ENCODE assay signal across 29 cellular contexts in the genomic region with DNA sequence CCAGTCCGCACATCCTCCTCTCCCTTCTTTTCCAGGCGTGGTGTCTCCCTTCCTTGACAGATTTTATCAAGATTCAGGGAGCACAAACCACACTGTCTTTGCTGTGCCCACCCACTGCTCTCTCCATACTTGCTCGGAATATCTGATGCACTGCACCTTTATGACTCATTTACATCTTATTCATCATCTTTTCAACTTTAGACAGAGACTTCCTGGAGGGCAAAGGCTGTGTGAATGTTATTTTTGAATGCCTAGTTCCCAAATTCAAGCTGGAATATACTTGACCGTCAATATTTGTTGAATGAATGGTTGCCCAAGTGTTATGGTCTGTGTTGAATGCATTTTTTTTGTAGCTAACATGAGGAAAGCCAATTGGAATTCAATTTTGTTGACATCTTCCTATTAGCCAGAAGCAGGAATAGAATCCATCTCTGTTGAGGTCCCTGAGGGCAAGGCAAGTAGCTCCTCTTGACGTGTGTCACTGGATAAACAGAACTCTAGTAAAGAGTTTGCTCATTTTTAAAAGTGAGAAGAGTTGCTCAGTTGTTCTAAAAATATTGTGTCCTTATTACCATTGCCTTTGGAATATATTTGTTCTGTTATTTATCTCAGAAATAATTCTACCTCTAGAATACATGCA.
DNase-seq lines count a peak whose midpoint lies in the region; ATAC-seq, FAIRE-seq and TF ChIP-seq lines count a peak whose summit lies in the region.
"Had no signal": no experiment of that assay in that cellular context is flagged by ENCODE, and none has a peak within 500 bp of the region (broad histone marks: within the 10 kb centered on the region; RNA-seq: fewer than 3 reads in every experiment).

No MANE protein-coding gene starts in this region.

- H3K9ac ChIP-seq in keratinocyte (ENCODE audit: control insufficient read depth, extremely low read depth, insufficient read depth, low read length) = no peak overlapping the region
- H3K9ac ChIP-seq: BLaER1 had no signal

- H3K9me1 ChIP-seq in keratinocyte (ENCODE audit: control insufficient read depth, extremely low read depth, insufficient read depth, low read length) = no peaks in the 10 kb centered on the region

- DNase-seq in activated CD8-positive, alpha-beta T cell treated with anti-CD3 and anti-CD28 coated beads for 36 hours = peak; percentile 30
- DNase-seq in activated CD8-positive, alpha-beta T cell treated with anti-CD3 and anti-CD28 coated beads, Interleukin-2, amount 10 ng/mL, durations not matched to agents 7 days and 5 days = no peak
- DNase-seq in ELR (ENCODE audit: low read depth) (peak; percentile 12), keratinocyte (ENCODE audit: low read depth, low spot score) (no peak)
- DNase-seq in stimulated activated naive B cell treated with anti-CD40 and anti-IgM and Interleukin-4, amounts not matched to agents 10 μg/mL and 1 μg/mL and 100 μg/mL, for 72 hours = no peak
- no peak for DNase-seq in activated effector memory CD4-positive, alpha-beta T cell treated with anti-CD3 and anti-CD28 coated beads, Interleukin-2, amount 50 U/mL, for 16 hours
- DNase-seq: activated CD8-positive, alpha-beta memory T cell treated with anti-CD3 and anti-CD28 coated beads, Interleukin-2, amount 50 U/mL, for 4 hours; activated naive CD8-positive, alpha-beta T cell treated with anti-CD3 and anti-CD28 coated beads, Interleukin-2, amount 10 ng/mL, durations not matched to agents 7 days and 5 days; body of pancreas; effector CD8-positive, alpha-beta T cell; Karpas-422; kidney; lower lobe of right lung; NCI-H1048; NCI-H1930; occipital lobe; OCI-M1; retina; SJCRH30; spleen; stimulated activated CD8-positive, alpha-beta memory T cell treated with anti-CD3 and anti-CD28 coated beads, Interleukin-4, amount 100 ng/mL, for 48 hours; T-cell had no signal

- no peak for TF ChIP-seq CTCF in activated CD8-positive, alpha-beta T cell treated with anti-CD3 and anti-CD28 coated beads for 36 hours (IDR thresholded peaks at IDR 0.05)
- no peak for TF ChIP-seq CTCF in keratinocyte (optimal IDR thresholded peaks at IDR 0.05 in 1 of 3, IDR thresholded peaks at IDR 0.05 in 1 of 3, conservative IDR thresholded peaks at IDR 0.05 in 1 of 3; ENCODE audit: extremely low read depth in 1 of 3, insufficient read depth in 2 of 3, low read length in 3 of 3)

- intact Hi-C loops in activated CD8-positive, alpha-beta T cell treated with anti-CD3 and anti-CD28 coated beads for 36 hours (cut with micrococcal nuclease) = no loop called here

- no peaks in the 10 kb centered on the region for H4K20me1 ChIP-seq in keratinocyte (ENCODE audit: control insufficient read depth, extremely low read depth, insufficient read depth, low read length)
- H4K20me1 ChIP-seq: BLaER1 had no signal

- no peak overlapping the region for H2AFZ ChIP-seq in keratinocyte (ENCODE audit: control insufficient read depth, low read length)

- FAIRE-seq in keratinocyte (lab: Jason Lieb, UNC) = peak; percentile 46
- FAIRE-seq: GM19239, kidney, urothelium cell line had no signal

- H3K4me3 ChIP-seq in keratinocyte (ENCODE audit: control insufficient read depth in 2 of 3, extremely low read depth in 1 of 3, insufficient read depth in 2 of 3, low read depth in 1 of 3, low read length in 3 of 3) = no peak overlapping the region
- H3K4me3 ChIP-seq: BLaER1, body of pancreas, esophagus muscularis mucosa, gastroesophageal sphincter, lower lobe of right lung, SJCRH30, spleen had no signal

- H3K4me1 ChIP-seq in keratinocyte (ENCODE audit: control insufficient read depth, extremely low read depth, insufficient read depth, low read length) = peaks cover 7% of the 10 kb centered on the region
- H3K4me1 ChIP-seq: BLaER1, body of pancreas, lower lobe of right lung, SJCRH30, spleen had no signal

- H3K4me3 Mint-ChIP-seq in activated CD8-positive, alpha-beta T cell treated with anti-CD3 and anti-CD28 coated beads for 36 hours = no peak overlapping the region
- H3K4me3 Mint-ChIP-seq in activated CD8-positive, alpha-beta T cell treated with anti-CD3 and anti-CD28 coated beads, Interleukin-2, amount 10 ng/mL, durations not matched to agents 7 days and 5 days = no peak overlapping the region
- peak overlapping the region; percentile 10 for H3K4me3 Mint-ChIP-seq in activated T-helper 17 cell treated with anti-CD3 and anti-CD28 coated beads, Interleukin-2, amount 50 U/mL, for 72 hours
- no peak overlapping the region for H3K4me3 Mint-ChIP-seq in stimulated activated naive B cell treated with anti-CD40 and anti-IgM and Interleukin-4, amounts not matched to agents 10 μg/mL and 1 μg/mL and 100 μg/mL, for 72 hours
- H3K4me3 Mint-ChIP-seq: activated naive CD8-positive, alpha-beta T cell treated with anti-CD3 and anti-CD28 coated beads, Interleukin-2, amount 10 ng/mL, durations not matched to agents 7 days and 5 days; T-cell had no signal

- H3K27me3 ChIP-seq in keratinocyte (ENCODE audit: control insufficient read depth, extremely low read depth, insufficient read depth, low read length) = no peaks in the 10 kb centered on the region
- H3K27me3 ChIP-seq: BLaER1, body of pancreas, esophagus muscularis mucosa, gastroesophageal sphincter, SJCRH30, spleen had no signal

- POLR2A ChIA-PET in activated CD8-positive, alpha-beta T cell treated with anti-CD3 and anti-CD28 coated beads for 36 hours (lab: Charles Lee) = no interaction called here
- POLR2A ChIA-PET in activated CD8-positive, alpha-beta T cell treated with anti-CD3 and anti-CD28 coated beads, Interleukin-2, amount 10 ng/mL, durations not matched to agents 7 days and 5 days (lab: Charles Lee) = no interaction called here

- peaks cover 16% of the 10 kb centered on the region for H3K4me1 Mint-ChIP-seq in activated CD8-positive, alpha-beta T cell treated with anti-CD3 and anti-CD28 coated beads for 36 hours (ENCODE audit: low read depth)
- H3K4me1 Mint-ChIP-seq in activated CD8-positive, alpha-beta T cell treated with anti-CD3 and anti-CD28 coated beads, Interleukin-2, amount 10 ng/mL, durations not matched to agents 7 days and 5 days (ENCODE audit: low read depth) = no peaks in the 10 kb centered on the region
- peaks cover 6% of the 10 kb centered on the region for H3K4me1 Mint-ChIP-seq in activated T-helper 17 cell treated with anti-CD3 and anti-CD28 coated beads, Interleukin-2, amount 50 U/mL, for 72 hours
- H3K4me1 Mint-ChIP-seq in stimulated activated naive B cell treated with anti-CD40 and anti-IgM and Interleukin-4, amounts not matched to agents 10 μg/mL and 1 μg/mL and 100 μg/mL, for 72 hours = no peaks in the 10 kb centered on the region
- H3K4me1 Mint-ChIP-seq: activated naive CD8-positive, alpha-beta T cell treated with anti-CD3 and anti-CD28 coated beads, Interleukin-2, amount 10 ng/mL, durations not matched to agents 7 days and 5 days had no signal

- CTCF ChIA-PET in activated CD8-positive, alpha-beta T cell treated with anti-CD3 and anti-CD28 coated beads for 36 hours (lab: Charles Lee) = interaction anchor here (0.8 to 1.4 kb wide), 2 partner anchors 12 to 13 kb away, joined by 3 to 4 read pairs; no protein-coding TSS in a partner anchor
- CTCF ChIA-PET in activated CD8-positive, alpha-beta T cell treated with anti-CD3 and anti-CD28 coated beads, Interleukin-2, amount 10 ng/mL, durations not matched to agents 7 days and 5 days (lab: Charles Lee) = interaction anchor here (0.8 kb wide), 1 partner anchor 13 kb away, joined by 3 read pairs; no protein-coding TSS in a partner anchor

- dilution Hi-C loops in keratinocyte (cut with MboI; ENCODE audit: extremely low pct_ligation_motif_present, low sequenced_read_pairs) = no loop called here

- H3K27me3 Mint-ChIP-seq in activated CD8-positive, alpha-beta T cell treated with anti-CD3 and anti-CD28 coated beads for 36 hours = peaks cover 1% of the 10 kb centered on the region
- H3K27me3 Mint-ChIP-seq in activated CD8-positive, alpha-beta T cell treated with anti-CD3 and anti-CD28 coated beads, Interleukin-2, amount 10 ng/mL, durations not matched to agents 7 days and 5 days (ENCODE audit: low read depth) = no peaks in the 10 kb centered on the region
- no peaks in the 10 kb centered on the region for H3K27me3 Mint-ChIP-seq in activated T-helper 17 cell treated with anti-CD3 and anti-CD28 coated beads, Interleukin-2, amount 50 U/mL, for 72 hours
- no peaks in the 10 kb centered on the region for H3K27me3 Mint-ChIP-seq in stimulated activated naive B cell treated with anti-CD40 and anti-IgM and Interleukin-4, amounts not matched to agents 10 μg/mL and 1 μg/mL and 100 μg/mL, for 72 hours

- H3K36me3 ChIP-seq in keratinocyte (ENCODE audit: control insufficient read depth in 2 of 2, extremely low read depth in 1 of 2, insufficient read depth in 2 of 2, low read length in 2 of 2) = no peaks in the 10 kb centered on the region
- H3K36me3 ChIP-seq: BLaER1, esophagus muscularis mucosa, gastroesophageal sphincter, lower lobe of right lung, SJCRH30, spleen had no signal

- no peaks in the 10 kb centered on the region for H3K36me3 Mint-ChIP-seq in activated CD8-positive, alpha-beta T cell treated with anti-CD3 and anti-CD28 coated beads for 36 hours (ENCODE audit: low read depth)
- H3K36me3 Mint-ChIP-seq in activated CD8-positive, alpha-beta T cell treated with anti-CD3 and anti-CD28 coated beads, Interleukin-2, amount 10 ng/mL, durations not matched to agents 7 days and 5 days (ENCODE audit: low read depth) = no peaks in the 10 kb centered on the region
- H3K36me3 Mint-ChIP-seq in activated T-helper 17 cell treated with anti-CD3 and anti-CD28 coated beads, Interleukin-2, amount 50 U/mL, for 72 hours (ENCODE audit: low read depth) = no peaks in the 10 kb centered on the region
- no peaks in the 10 kb centered on the region for H3K36me3 Mint-ChIP-seq in stimulated activated naive B cell treated with anti-CD40 and anti-IgM and Interleukin-4, amounts not matched to agents 10 μg/mL and 1 μg/mL and 100 μg/mL, for 72 hours
- H3K36me3 Mint-ChIP-seq: activated naive CD8-positive, alpha-beta T cell treated with anti-CD3 and anti-CD28 coated beads, Interleukin-2, amount 10 ng/mL, durations not matched to agents 7 days and 5 days; T-cell had no signal

- peak overlapping the region; percentile 35 for H3K27ac Mint-ChIP-seq in activated CD8-positive, alpha-beta T cell treated with anti-CD3 and anti-CD28 coated beads for 36 hours
- no peak overlapping the region for H3K27ac Mint-ChIP-seq in activated CD8-positive, alpha-beta T cell treated with anti-CD3 and anti-CD28 coated beads, Interleukin-2, amount 10 ng/mL, durations not matched to agents 7 days and 5 days
- peak overlapping the region; percentile 72 for H3K27ac Mint-ChIP-seq in activated T-helper 17 cell treated with anti-CD3 and anti-CD28 coated beads, Interleukin-2, amount 50 U/mL, for 72 hours
- H3K27ac Mint-ChIP-seq in stimulated activated naive B cell treated with anti-CD40 and anti-IgM and Interleukin-4, amounts not matched to agents 10 μg/mL and 1 μg/mL and 100 μg/mL, for 72 hours = no peak overlapping the region
- H3K27ac Mint-ChIP-seq: activated naive CD8-positive, alpha-beta T cell treated with anti-CD3 and anti-CD28 coated beads, Interleukin-2, amount 10 ng/mL, durations not matched to agents 7 days and 5 days; T-cell had no signal

- H3K79me2 ChIP-seq in keratinocyte (ENCODE audit: control insufficient read depth, insufficient read depth, low read length) = no peaks in the 10 kb centered on the region

- no peak overlapping the region for H3K27ac ChIP-seq in keratinocyte (ENCODE audit: control insufficient read depth, insufficient read depth, low read length)
- H3K27ac ChIP-seq: BLaER1, body of pancreas, esophagus muscularis mucosa, gastroesophageal sphincter, lower lobe of right lung, SJCRH30, spleen had no signal

- H3K9me3 ChIP-seq in keratinocyte (ENCODE audit: control insufficient read depth, low read depth, low read length) = no peaks in the 10 kb centered on the region
- H3K9me3 ChIP-seq: BLaER1, body of pancreas, esophagus muscularis mucosa, gastroesophageal sphincter, lower lobe of right lung, SJCRH30, spleen had no signal

- no peaks in the 10 kb centered on the region for H3K9me3 Mint-ChIP-seq in activated CD8-positive, alpha-beta T cell treated with anti-CD3 and anti-CD28 coated beads for 36 hours
- H3K9me3 Mint-ChIP-seq in activated CD8-positive, alpha-beta T cell treated with anti-CD3 and anti-CD28 coated beads, Interleukin-2, amount 10 ng/mL, durations not matched to agents 7 days and 5 days (ENCODE audit: insufficient read depth) = no peaks in the 10 kb centered on the region
- H3K9me3 Mint-ChIP-seq in activated T-helper 17 cell treated with anti-CD3 and anti-CD28 coated beads, Interleukin-2, amount 50 U/mL, for 72 hours = peaks cover 8% of the 10 kb centered on the region
- peaks cover 0 to 2% of the 10 kb centered on the region in 2 donors for H3K9me3 Mint-ChIP-seq in stimulated activated naive B cell treated with anti-CD40 and anti-IgM and Interleukin-4, amounts not matched to agents 10 μg/mL and 1 μg/mL and 100 μg/mL, for 72 hours
- H3K9me3 Mint-ChIP-seq: T-cell had no signal

- ATAC-seq in activated CD8-positive, alpha-beta T cell treated with anti-CD3 and anti-CD28 coated beads for 36 hours = no peak
- no peak for ATAC-seq in activated CD8-positive, alpha-beta T cell treated with anti-CD3 and anti-CD28 coated beads, Interleukin-2, amount 10 ng/mL, durations not matched to agents 7 days and 5 days
- peak; percentile 91 for ATAC-seq in activated T-helper 17 cell treated with anti-CD3 and anti-CD28 coated beads, Interleukin-2, amount 50 U/mL, for 72 hours (replicated peaks)
- ATAC-seq in stimulated activated naive B cell treated with anti-CD40 and anti-IgM and Interleukin-4, amounts not matched to agents 10 μg/mL and 1 μg/mL and 100 μg/mL, for 72 hours (replicated peaks) = no peak
- no peak for ATAC-seq in GM19452 (IDR thresholded peaks at IDR 0.05; ENCODE audit: unreplicated experiment)
- ATAC-seq: body of pancreas, gastroesophageal sphincter, lower lobe of right lung, T-cell had no signal

- H3K4me2 ChIP-seq in keratinocyte (ENCODE audit: control insufficient read depth, extremely low read depth, insufficient read depth, low read depth, low read length) = peak overlapping the region; percentile 0
- H3K4me2 ChIP-seq: BLaER1 had no signal

Comparison
In these comparisons a context has a peak if more than half of its experiments do, and no peak if none do; other contexts are left out.
1. DNase-seq: peak in activated CD8-positive, alpha-beta T cell treated with anti-CD3 and anti-CD28 coated beads for 36 hours (single experiment) and ELR (single experiment); none in activated CD8-positive, alpha-beta T cell treated with anti-CD3 and anti-CD28 coated beads, Interleukin-2, amount 10 ng/mL, durations not matched to agents 7 days and 5 days (single experiment), keratinocyte (single experiment), stimulated activated naive B cell treated with anti-CD40 and anti-IgM and Interleukin-4, amounts not matched to agents 10 μg/mL and 1 μg/mL and 100 μg/mL, for 72 hours (single experiment) and activated effector memory CD4-positive, alpha-beta T cell treated with anti-CD3 and anti-CD28 coated beads, Interleukin-2, amount 50 U/mL, for 16 hours (single experiment).
2. H3K27ac Mint-ChIP-seq: peak in activated CD8-positive, alpha-beta T cell treated with anti-CD3 and anti-CD28 coated beads for 36 hours (single experiment) and activated T-helper 17 cell treated with anti-CD3 and anti-CD28 coated beads, Interleukin-2, amount 50 U/mL, for 72 hours (single experiment); none in activated CD8-positive, alpha-beta T cell treated with anti-CD3 and anti-CD28 coated beads, Interleukin-2, amount 10 ng/mL, durations not matched to agents 7 days and 5 days (single experiment) and stimulated activated naive B cell treated with anti-CD40 and anti-IgM and Interleukin-4, amounts not matched to agents 10 μg/mL and 1 μg/mL and 100 μg/mL, for 72 hours (single experiment).